Comparison of ENCODE assay signal across 17 cellular contexts in genomic region chr11:72648737-72649136, GRCh38. TPM values are rescaled to one million over a fixed set of nuclear protein-coding genes. Genes with fewer than 3 reads are reported as not detected.
DNase-seq lines count a peak whose midpoint lies in the region; ATAC-seq and TF ChIP-seq lines count a peak whose summit lies in the region.
"Had no signal": no experiment of that assay in that cellular context is flagged by ENCODE, and none has a peak within 500 bp of the region (broad histone marks: within the 10 kb centered on the region; RNA-seq: fewer than 3 reads in every experiment).

No MANE protein-coding gene starts in this region.

- H3K4ac ChIP-seq in mesenchymal stem cell (ENCODE audit: low read depth in 1 of 2, low read length in 2 of 2), result no peak overlapping the region

- TF ChIP-seq CTCF in HEK293 (tag by site-specific recombination; IDR thresholded peaks at IDR 0.05) (no peak), WERI-Rb-1 (IDR thresholded peaks at IDR 0.05; ENCODE audit: low read depth, low read length) (no peak), dorsolateral prefrontal cortex (IDR thresholded peaks at IDR 0.05 in 54 of 56, conservative IDR thresholded peaks at IDR 0.05 in 2 of 56; ENCODE audit: low read depth in 1 of 56, partially characterized antibody in 56 of 56) (no peak), neural progenitor cell (IDR thresholded peaks at IDR 0.05) (no peak)

- no peak overlapping the region for H4K8ac ChIP-seq in mesenchymal stem cell (ENCODE audit: low read length)

- H3F3A ChIP-seq in neural progenitor cell (ENCODE audit: low read depth), result peaks cover 9% of the 10 kb centered on the region

- H3K27ac ChIP-seq in HEK293 (ENCODE audit: extremely low read depth, low read depth, low read length) (no peak overlapping the region), WERI-Rb-1 (peak overlapping the region; percentile 46), dorsolateral prefrontal cortex (peak overlapping the region in 36 of 59 donors; percentile 6 to 75 (median 50)), neural progenitor cell (no peak overlapping the region), mesenchymal stem cell (ENCODE audit: low read length, poor library complexity, severe bottlenecking) (no peak overlapping the region)
- H3K27ac ChIP-seq: BLaER1 had no signal

- no peak overlapping the region for H3K18ac ChIP-seq in mesenchymal stem cell (ENCODE audit: low read depth in 1 of 2, low read length in 2 of 2)

- H2BK120ac ChIP-seq in mesenchymal stem cell (ENCODE audit: low read depth, low read length), result no peak overlapping the region

- DNase-seq in WERI-Rb-1 (no peak), dorsolateral prefrontal cortex (no peak), neural progenitor cell (ENCODE audit: low spot score) (no peak), mesenchymal stem cell (no peak), H7 (no peak)
- no peak for DNase-seq in stimulated activated CD4-positive, alpha-beta T cell treated with anti-CD3 and anti-CD28 coated beads, Interleukin-4, amount 100 ng/mL, for 1 hour
- DNase-seq: 8988T, Calu3, DMS79 treated with DMSO at 0.1 percent for 48 hours, GF-D8, H9 had no signal

- H3K36me3 Mint-ChIP-seq in neural progenitor cell, result no peaks in the 10 kb centered on the region
- H3K36me3 Mint-ChIP-seq: CD14-positive monocyte; CD8-positive, alpha-beta T cell had no signal

- peaks cover 32% of the 10 kb centered on the region for H3K4me1 Mint-ChIP-seq in neural progenitor cell

- no peaks in the 10 kb centered on the region for H3K9me3 Mint-ChIP-seq in neural progenitor cell
- H3K9me3 Mint-ChIP-seq: CD14-positive monocyte; CD8-positive, alpha-beta T cell; GM23338; H9 had no signal

- H3K36me3 ChIP-seq in HEK293 (ENCODE audit: control insufficient read depth in 2 of 2, insufficient read depth in 1 of 2, low read length in 2 of 2) (no peaks in the 10 kb centered on the region), WERI-Rb-1 (no peaks in the 10 kb centered on the region), neural progenitor cell (no peaks in the 10 kb centered on the region), mesenchymal stem cell (ENCODE audit: control insufficient read depth in 1 of 2, insufficient read depth in 2 of 2, low read depth in 1 of 2, low read length in 2 of 2) (no peaks in the 10 kb centered on the region), H7 (replicated peaks; ENCODE audit: control insufficient read depth, insufficient read depth, low read length) (no peaks in the 10 kb centered on the region)
- H3K36me3 ChIP-seq: BLaER1 had no signal

- peak overlapping the region; percentile 84 for H3K27ac Mint-ChIP-seq in neural progenitor cell
- H3K27ac Mint-ChIP-seq: CD14-positive monocyte; CD8-positive, alpha-beta T cell; GM23338; H9 had no signal

- no peaks in the 10 kb centered on the region for H3K79me2 ChIP-seq in neural progenitor cell (ENCODE audit: low read depth)

- H3K4me3 ChIP-seq in HEK293 (ENCODE audit: low read depth, low read length) (no peak overlapping the region), WERI-Rb-1 (ENCODE audit: low read depth, low read length) (no peak overlapping the region), dorsolateral prefrontal cortex (no peak overlapping the region), neural progenitor cell (no peak overlapping the region), mesenchymal stem cell (ENCODE audit: insufficient read depth in 1 of 2, low read depth in 1 of 2, low read length in 2 of 2) (no peak overlapping the region), H7 (ENCODE audit: insufficient read depth, low read depth, low read length) (no peak overlapping the region)
- H3K4me3 ChIP-seq: BLaER1, GM23338 had no signal

- H3K9ac ChIP-seq in neural progenitor cell, result no peak overlapping the region
- no peak overlapping the region for H3K9ac ChIP-seq in mesenchymal stem cell (ENCODE audit: low read length)
- H3K9ac ChIP-seq: BLaER1 had no signal

- no peaks in the 10 kb centered on the region for H4K20me1 ChIP-seq in neural progenitor cell (ENCODE audit: low read depth)
- H4K20me1 ChIP-seq: BLaER1 had no signal

- no peaks in the 10 kb centered on the region for H3K9me3 ChIP-seq in HEK293 (ENCODE audit: control insufficient read depth, insufficient read depth, low read depth, low read length)
- H3K9me3 ChIP-seq in WERI-Rb-1 (ENCODE audit: severe bottlenecking), result no peaks in the 10 kb centered on the region
- no peaks in the 10 kb centered on the region for H3K9me3 ChIP-seq in neural progenitor cell (ENCODE audit: low read depth)
- no peaks in the 10 kb centered on the region for H3K9me3 ChIP-seq in mesenchymal stem cell (ENCODE audit: control insufficient read depth, low read length)
- H3K9me3 ChIP-seq: BLaER1 had no signal

- no peak overlapping the region for H2AK5ac ChIP-seq in mesenchymal stem cell (ENCODE audit: low read length, severe bottlenecking)

- H3K27me3 Mint-ChIP-seq in neural progenitor cell (ENCODE audit: insufficient read depth, low read depth), result peaks cover 4% of the 10 kb centered on the region

- H4K91ac ChIP-seq in mesenchymal stem cell (ENCODE audit: low read length), result no peak overlapping the region

- no peak overlapping the region for H3K23ac ChIP-seq in mesenchymal stem cell (ENCODE audit: low read length in 2 of 2)

- H3K79me1 ChIP-seq in mesenchymal stem cell (replicated peaks; ENCODE audit: low read length, poor library complexity, severe bottlenecking), result no peaks in the 10 kb centered on the region

- POLR2A ChIA-PET in HEK293 (lab: Yijun Ruan, JAX), result no interaction called here

- intact Hi-C loops in dorsolateral prefrontal cortex (cut with DNase I), result loop anchor here in 1 of 2 donors (5.0 kb wide), 1 partner anchor 34 kb away; no protein-coding TSS in a partner anchor

- no peak overlapping the region for H3K4me3 Mint-ChIP-seq in neural progenitor cell
- H3K4me3 Mint-ChIP-seq: CD14-positive monocyte; CD8-positive, alpha-beta T cell; GM23338; H9 had no signal

- H3K4me1 ChIP-seq in HEK293 (ENCODE audit: control insufficient read depth, insufficient read depth, low read length), result no peaks in the 10 kb centered on the region
- H3K4me1 ChIP-seq in neural progenitor cell, result peaks cover 12% of the 10 kb centered on the region
- peaks cover 1% of the 10 kb centered on the region for H3K4me1 ChIP-seq in mesenchymal stem cell (ENCODE audit: control insufficient read depth, insufficient read depth, low read depth, low read length)

- H2AFZ ChIP-seq in neural progenitor cell (replicated peaks) (no peak overlapping the region), mesenchymal stem cell (ENCODE audit: low read depth, low read length) (no peak overlapping the region)
- H2AFZ ChIP-seq: GM23338 had no signal

- no peak overlapping the region for H2BK12ac ChIP-seq in mesenchymal stem cell (ENCODE audit: low read length in 2 of 2)

- CTCF ChIA-PET in HEK293 (lab: Yijun Ruan, JAX), result interaction anchor here (1.6 kb wide), 1 partner anchor 177 kb away, joined by 8 read pairs; no protein-coding TSS in a partner anchor

- H3K14ac ChIP-seq in mesenchymal stem cell (ENCODE audit: low read length in 2 of 2), result peak overlapping the region in 1 of 2 experiments; percentile 38

- H3K27me3 ChIP-seq in WERI-Rb-1 (ENCODE audit: insufficient read depth, low read depth, severe bottlenecking), result no peaks in the 10 kb centered on the region
- H3K27me3 ChIP-seq in dorsolateral prefrontal cortex, result no peaks in the 10 kb centered on the region
- H3K27me3 ChIP-seq in neural progenitor cell, result peaks cover 6% of the 10 kb centered on the region
- peaks cover 29 to 35% of the 10 kb centered on the region in 2 experiments for H3K27me3 ChIP-seq in mesenchymal stem cell (ENCODE audit: control insufficient read depth in 1 of 2, insufficient read depth in 1 of 2, low read length in 2 of 2)
- no peaks in the 10 kb centered on the region; the same call in 1 of the 2 replicates for H3K27me3 ChIP-seq in H7 (ENCODE audit: control insufficient read depth, insufficient read depth, low read length)
- H3K27me3 ChIP-seq: BLaER1 had no signal

- no peak overlapping the region for H3K4me2 ChIP-seq in neural progenitor cell
- no peak overlapping the region for H3K4me2 ChIP-seq in mesenchymal stem cell (ENCODE audit: low read length, poor library complexity, severe bottlenecking)
- H3K4me2 ChIP-seq: BLaER1, GM23338 had no signal

- 82% methylated on average over 5 of the region's 5 CpGs for WGBS in mesenchymal stem cell

- H2BK5ac ChIP-seq in mesenchymal stem cell (ENCODE audit: low read depth, low read length, poor library complexity, severe bottlenecking), result no peak overlapping the region

- no peak for ATAC-seq in HG03039 (IDR thresholded peaks at IDR 0.05; ENCODE audit: unreplicated experiment)
- ATAC-seq: CD8-positive, alpha-beta T cell; GM23338 had no signal

- no peak overlapping the region for H2BK15ac ChIP-seq in mesenchymal stem cell (ENCODE audit: low read depth, poor library complexity, severe bottlenecking)

TF ChIP-seq in HEK293, 187 proteins besides CTCF, POLR2A, EP300 and RAD21 (continues in another document):
- TF ChIP-seq KLF9 (tag by site-specific recombination; IDR thresholded peaks at IDR 0.05; ENCODE audit: low read depth), result no peak
- 0 out of 2 replicates have a peak, but pooled peaks have one; percentile 33 for TF ChIP-seq GLI4 (tag by site-specific recombination; IDR thresholded peaks at IDR 0.05)
- no peak for TF ChIP-seq ZNF792 (tag by site-specific recombination; IDR thresholded peaks at IDR 0.05)
- TF ChIP-seq RBAK (tag by site-specific recombination; IDR thresholded peaks at IDR 0.05), result no peak
- no peak for TF ChIP-seq ZNF692 (tag by site-specific recombination; IDR thresholded peaks at IDR 0.05)
- no peak for TF ChIP-seq ZNF768 (tag by site-specific recombination; IDR thresholded peaks at IDR 0.05)
- TF ChIP-seq ZFHX2 (tag by site-specific recombination; conservative IDR thresholded peaks at IDR 0.05), result peak; percentile 73

RNA-seq across cellular contexts. Expression of gene PDE2A, which starts 25.5 kb away (rescaled TPM):
- total RNA-seq in dorsolateral prefrontal cortex (100 to 1,000 TPM in 119 of 120 experiments, 10 to 100 TPM in 1; 92.8 to 412 (median 240) TPM), neural progenitor cell (ENCODE audit: low replicate concordance) (0.11 and 2.3 TPM in 2 replicates)
- polyA plus RNA-seq in mesenchymal stem cell (2013, experiment 1 of 2), result 0.61 TPM
- polyA plus RNA-seq in mesenchymal stem cell (2013, experiment 2 of 2), result 0.56 TPM
- total RNA-seq in H7 (2014; rRNA removed; shearing (Covaris generic)), result 1.9 and 2.9 TPM in 2 replicates

Comparison
In these comparisons a context has a peak if more than half of its experiments do, and no peak if none do; other contexts are left out.
1. H3K27ac ChIP-seq: peak in WERI-Rb-1 (single experiment) and dorsolateral prefrontal cortex (36 of 59); none in HEK293 (single experiment), neural progenitor cell (single experiment) and mesenchymal stem cell (single experiment).
2. RNA of gene PDE2A, which starts 25.5 kb away (total RNA-seq): 92.8 to 412 TPM in dorsolateral prefrontal cortex; 1.9 to 2.9 TPM in H7 and 0.11 to 2.3 TPM in neural progenitor cell; every median in the first group is over 10 times any median in the second.